In genomic region chr15:65939901-65940617, GRCh38 we compare ENCODE assay signal across 11 cellular contexts.
DNase-seq lines count a peak whose midpoint lies in the region; ATAC-seq, FAIRE-seq and TF ChIP-seq lines count a peak whose summit lies in the region.
"Had no signal": no experiment of that assay in that cellular context is flagged by ENCODE, and none has a peak within 500 bp of the region (broad histone marks: within the 10 kb centered on the region; RNA-seq: fewer than 3 reads in every experiment).

No MANE protein-coding gene starts in this region.

- peak; percentile 50 for DNase-seq in Caki2 (ENCODE audit: low read depth)
- peak; percentile 75 for DNase-seq in NCI-H1092 (lab: John Stamatoyannopoulos, UW)
- DNase-seq in bronchial epithelial cell (ENCODE audit: low read depth), result peak; percentile 97
- no peak for DNase-seq in left colon
- no peak for DNase-seq in superior temporal gyrus (ENCODE audit: extremely low spot score)
- DNase-seq in ureter (ENCODE audit: low spot score), result no peak
- no peak for DNase-seq in activated CD4-positive, alpha-beta T cell treated with anti-CD3 and anti-CD28 coated beads, Interleukin-2, amount 50 U/mL, for 4 hours
- DNase-seq: activated CD8-positive, alpha-beta memory T cell treated with anti-CD3 and anti-CD28 coated beads, Interleukin-2, amount 10 ng/mL, durations not matched to agents 7 days and 5 days; dorsolateral prefrontal cortex; RPMI8226 had no signal

- intact Hi-C loops in left colon (cut with DNase I, micrococcal nuclease), result no loop called here

- ATAC-seq in left colon (peak; percentile 52), GM19351 (IDR thresholded peaks at IDR 0.05; ENCODE audit: unreplicated experiment) (no peak)
- ATAC-seq: activated CD8-positive, alpha-beta memory T cell treated with anti-CD3 and anti-CD28 coated beads, Interleukin-2, amount 10 ng/mL, durations not matched to agents 7 days and 5 days had no signal

- TF ChIP-seq CTCF in bronchial epithelial cell (IDR thresholded peaks at IDR 0.05; ENCODE audit: insufficient read depth, low read length, severe bottlenecking), result no peak

- in situ Hi-C loops in Caki2 (cut with HindIII; ENCODE audit: low pct_unique_long_range_greater_than_20kb, low sequenced_read_pairs), result no loop called here

- H3K27me3 ChIP-seq in bronchial epithelial cell (ENCODE audit: control insufficient read depth, insufficient read depth, low read length), result no peaks in the 10 kb centered on the region
- H3K27me3 ChIP-seq: dorsolateral prefrontal cortex had no signal

- H3K4me3 ChIP-seq in bronchial epithelial cell (ENCODE audit: low read depth, low read length), result no peak overlapping the region
- H3K4me3 ChIP-seq: dorsolateral prefrontal cortex had no signal

- FAIRE-seq in bronchial epithelial cell (lab: Jason Lieb, UNC), result peak; percentile 62

- H3K36me3 ChIP-seq in bronchial epithelial cell (ENCODE audit: control insufficient read depth, insufficient read depth, low read length), result no peaks in the 10 kb centered on the region

Comparison
In these comparisons a context has a peak if more than half of its experiments do, and no peak if none do; other contexts are left out.
1. DNase-seq: peak in Caki2 (single experiment), NCI-H1092 (single experiment) and bronchial epithelial cell (single experiment); none in left colon (0 of 2), superior temporal gyrus (single experiment), ureter (single experiment) and activated CD4-positive, alpha-beta T cell treated with anti-CD3 and anti-CD28 coated beads, Interleukin-2, amount 50 U/mL, for 4 hours (0 of 2).